In the genomic region with DNA sequence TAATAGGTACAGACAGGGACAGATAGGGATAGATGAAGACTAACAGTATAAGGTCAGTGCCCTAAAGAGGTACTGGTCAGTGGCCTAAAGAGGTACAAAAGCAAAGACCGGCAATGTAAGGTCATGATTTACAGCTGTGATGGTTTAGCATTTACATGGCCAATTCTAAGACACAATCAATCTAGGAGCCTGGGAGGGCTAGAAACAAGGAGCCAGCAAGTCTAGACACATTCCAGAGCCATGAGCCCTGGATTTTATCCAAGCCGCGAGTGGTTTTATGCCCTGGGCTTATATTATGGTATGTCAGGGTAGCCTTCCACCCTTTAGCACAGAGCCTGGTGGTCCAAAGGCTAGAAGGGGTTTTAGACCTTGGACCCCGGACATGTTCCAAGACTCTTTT, we compare ENCODE assay signal across 20 cellular contexts.
"Had no signal": no experiment of that assay in that cellular context is flagged by ENCODE, and none has a peak within 500 bp of the region (broad histone marks: within the 10 kb centered on the region; RNA-seq: fewer than 3 reads in every experiment).

No MANE protein-coding gene starts in this region.

- H3K4me3 Mint-ChIP-seq: activated CD4-positive, alpha-beta T cell treated with anti-CD3 and anti-CD28 coated beads, Interleukin-2, amount 10 ng/mL, durations not matched to agents 24 days and 14 days; activated CD8-positive, alpha-beta T cell treated with anti-CD3 and anti-CD28 coated beads, Interleukin-2, amount 10 ng/mL, durations not matched to agents 7 days and 5 days; activated naive CD8-positive, alpha-beta T cell; naive thymus-derived CD8-positive, alpha-beta T cell; stimulated activated memory B cell treated with anti-CD40 and anti-IgM and Interleukin-4, amounts not matched to agents 10 μg/mL and 1 μg/mL and 100 μg/mL, for 72 hours had no signal

- H3K36me3 Mint-ChIP-seq: activated naive CD8-positive, alpha-beta T cell; naive thymus-derived CD8-positive, alpha-beta T cell; stimulated activated memory B cell treated with anti-CD40 and anti-IgM and Interleukin-4, amounts not matched to agents 10 μg/mL and 1 μg/mL and 100 μg/mL, for 72 hours had no signal

- H3K27me3 Mint-ChIP-seq: activated CD4-positive, alpha-beta T cell treated with anti-CD3 and anti-CD28 coated beads, Interleukin-2, amount 10 ng/mL, durations not matched to agents 24 days and 14 days; activated naive CD8-positive, alpha-beta T cell; naive thymus-derived CD8-positive, alpha-beta T cell; stimulated activated memory B cell treated with anti-CD40 and anti-IgM and Interleukin-4, amounts not matched to agents 10 μg/mL and 1 μg/mL and 100 μg/mL, for 72 hours had no signal

- H3K36me3 ChIP-seq: left ventricle myocardium inferior, neutrophil, thyroid gland had no signal

- H3K9me3 Mint-ChIP-seq: activated CD4-positive, alpha-beta T cell treated with anti-CD3 and anti-CD28 coated beads, Interleukin-2, amount 10 ng/mL, durations not matched to agents 24 days and 14 days; stimulated activated memory B cell treated with anti-CD40 and anti-IgM and Interleukin-4, amounts not matched to agents 10 μg/mL and 1 μg/mL and 100 μg/mL, for 72 hours had no signal

- H3K4me1 Mint-ChIP-seq: activated CD4-positive, alpha-beta T cell treated with anti-CD3 and anti-CD28 coated beads, Interleukin-2, amount 10 ng/mL, durations not matched to agents 24 days and 14 days; naive thymus-derived CD8-positive, alpha-beta T cell; stimulated activated memory B cell treated with anti-CD40 and anti-IgM and Interleukin-4, amounts not matched to agents 10 μg/mL and 1 μg/mL and 100 μg/mL, for 72 hours had no signal

- H3K4me1 ChIP-seq: left ventricle myocardium inferior, parathyroid adenoma, thyroid gland had no signal

- DNase-seq: activated CD4-positive, alpha-beta T cell treated with anti-CD3 and anti-CD28 coated beads, Interleukin-2, amount 10 ng/mL, durations not matched to agents 24 days and 14 days; activated CD4-positive, CD25-positive, alpha-beta regulatory T cell; activated CD8-positive, alpha-beta memory T cell treated with anti-CD3 and anti-CD28 coated beads, Interleukin-2, amount 50 U/mL, for 4 hours; activated CD8-positive, alpha-beta T cell treated with anti-CD3 and anti-CD28 coated beads, Interleukin-2, amount 10 ng/mL, durations not matched to agents 7 days and 5 days; activated gamma-delta T cell; activated T-cell treated with anti-CD3 and anti-CD28 coated beads, Interleukin-2, amount 50 U/mL, for 48 hours; amygdala; dorsolateral prefrontal cortex; glutamatergic neuron; hypothalamus; kidney; left ventricle myocardium inferior; mucosa of descending colon; naive thymus-derived CD8-positive, alpha-beta T cell; stimulated activated CD4-positive, alpha-beta T cell treated with anti-CD3 and anti-CD28 coated beads, Interleukin-2, amount 100 ng/mL, for 48 hours; thyroid gland had no signal

- H3K27me3 ChIP-seq: dorsolateral prefrontal cortex, neutrophil, thyroid gland had no signal

- H3K9ac ChIP-seq: parathyroid adenoma had no signal

- H3K27ac ChIP-seq: dorsolateral prefrontal cortex, left ventricle myocardium inferior, neutrophil, parathyroid adenoma, thyroid gland had no signal

- ATAC-seq: activated CD8-positive, alpha-beta T cell treated with anti-CD3 and anti-CD28 coated beads, Interleukin-2, amount 10 ng/mL, durations not matched to agents 7 days and 5 days; mucosa of descending colon; naive thymus-derived CD8-positive, alpha-beta T cell; stimulated activated memory B cell treated with anti-CD40 and anti-IgM and Interleukin-4, amounts not matched to agents 10 μg/mL and 1 μg/mL and 100 μg/mL, for 72 hours had no signal

- H3K79me2 ChIP-seq: parathyroid adenoma had no signal

- H3K9me3 ChIP-seq: mucosa of descending colon, neutrophil, thyroid gland had no signal

- H3K4me3 ChIP-seq: dorsolateral prefrontal cortex, left ventricle myocardium inferior, mucosa of descending colon, thyroid gland had no signal

- H3K27ac Mint-ChIP-seq: activated CD4-positive, alpha-beta T cell treated with anti-CD3 and anti-CD28 coated beads, Interleukin-2, amount 10 ng/mL, durations not matched to agents 24 days and 14 days; activated CD8-positive, alpha-beta T cell treated with anti-CD3 and anti-CD28 coated beads, Interleukin-2, amount 10 ng/mL, durations not matched to agents 7 days and 5 days; activated naive CD8-positive, alpha-beta T cell; naive thymus-derived CD8-positive, alpha-beta T cell; stimulated activated memory B cell treated with anti-CD40 and anti-IgM and Interleukin-4, amounts not matched to agents 10 μg/mL and 1 μg/mL and 100 μg/mL, for 72 hours had no signal

- H2AFZ ChIP-seq: parathyroid adenoma had no signal
